Comparison of ENCODE assay signal across 14 cellular contexts in the genomic region with DNA sequence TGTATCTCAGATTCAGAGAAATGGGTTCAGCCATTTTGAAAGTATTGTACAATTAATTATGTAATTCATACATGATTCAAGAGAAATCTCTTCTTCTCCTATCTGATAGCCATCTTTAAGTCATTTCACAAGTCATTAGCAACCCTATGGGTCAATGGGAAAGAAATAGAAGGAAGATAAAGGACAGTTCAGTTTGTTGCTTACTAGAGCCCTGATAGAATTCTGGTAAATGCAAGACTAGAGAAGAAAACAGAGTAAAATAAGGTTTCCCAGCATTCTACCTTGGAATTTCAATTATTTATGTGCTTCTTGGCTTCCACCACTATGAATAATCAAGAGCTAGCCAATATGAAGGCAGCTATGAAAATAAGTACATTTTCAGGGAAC.
"Had no signal": no experiment of that assay in that cellular context is flagged by ENCODE, and none has a peak within 500 bp of the region (broad histone marks: within the 10 kb centered on the region; RNA-seq: fewer than 3 reads in every experiment).

No MANE protein-coding gene starts in this region.

- H3K27ac Mint-ChIP-seq: activated B cell treated with CpG ODN at 0.5 μM for 24 hours; activated CD4-positive, alpha-beta T cell treated with anti-CD3 and anti-CD28 coated beads, Interleukin-2, amount 10 ng/mL, durations not matched to agents 24 days and 14 days; activated naive CD4-positive, alpha-beta T cell treated with anti-CD3 and anti-CD28 coated beads for 36 hours; activated T-helper 17 cell treated with anti-CD3 and anti-CD28 coated beads, Interleukin-2, amount 50 U/mL, for 72 hours had no signal

- H3K4me1 ChIP-seq: body of pancreas, thyroid gland, uterus had no signal

- H3K4me1 Mint-ChIP-seq: activated B cell treated with CpG ODN at 0.5 μM for 24 hours; activated CD4-positive, alpha-beta T cell treated with anti-CD3 and anti-CD28 coated beads, Interleukin-2, amount 10 ng/mL, durations not matched to agents 24 days and 14 days; activated T-helper 17 cell treated with anti-CD3 and anti-CD28 coated beads, Interleukin-2, amount 50 U/mL, for 72 hours had no signal

- H3K4me3 Mint-ChIP-seq: activated B cell treated with CpG ODN at 0.5 μM for 24 hours; activated CD4-positive, alpha-beta T cell treated with anti-CD3 and anti-CD28 coated beads, Interleukin-2, amount 10 ng/mL, durations not matched to agents 24 days and 14 days; activated naive CD4-positive, alpha-beta T cell treated with anti-CD3 and anti-CD28 coated beads for 36 hours; activated T-helper 17 cell treated with anti-CD3 and anti-CD28 coated beads, Interleukin-2, amount 50 U/mL, for 72 hours had no signal

- H3K27me3 Mint-ChIP-seq: activated B cell treated with CpG ODN at 0.5 μM for 24 hours had no signal

- FAIRE-seq: endometrium, TTC549 had no signal

- DNase-seq: activated B cell treated with CpG ODN at 0.5 μM for 24 hours; activated CD4-positive, alpha-beta T cell treated with anti-CD3 and anti-CD28 coated beads, Interleukin-2, amount 10 ng/mL, durations not matched to agents 24 days and 14 days; activated naive CD4-positive, alpha-beta T cell treated with anti-CD3 and anti-CD28 coated beads for 36 hours; body of pancreas; retina; T-helper 2 cell; thyroid gland; uterus had no signal

- H3K27me3 ChIP-seq: body of pancreas, esophagus muscularis mucosa, foreskin keratinocyte, thyroid gland, uterus had no signal

- H3K9me3 ChIP-seq: body of pancreas, esophagus muscularis mucosa, thyroid gland, uterus had no signal

- H3K4me3 ChIP-seq: body of pancreas, esophagus muscularis mucosa, skin epidermis, thyroid gland, uterus had no signal

- H3K27ac ChIP-seq: body of pancreas, esophagus muscularis mucosa, foreskin keratinocyte, skin epidermis, thyroid gland, uterus had no signal

- H3K36me3 ChIP-seq: esophagus muscularis mucosa, thyroid gland, uterus had no signal

- H3K9me3 Mint-ChIP-seq: activated B cell treated with CpG ODN at 0.5 μM for 24 hours; activated CD4-positive, alpha-beta T cell treated with anti-CD3 and anti-CD28 coated beads, Interleukin-2, amount 10 ng/mL, durations not matched to agents 24 days and 14 days; activated naive CD4-positive, alpha-beta T cell treated with anti-CD3 and anti-CD28 coated beads for 36 hours; activated T-helper 17 cell treated with anti-CD3 and anti-CD28 coated beads, Interleukin-2, amount 50 U/mL, for 72 hours had no signal

- ATAC-seq: activated T-helper 17 cell treated with anti-CD3 and anti-CD28 coated beads, Interleukin-2, amount 50 U/mL, for 72 hours; body of pancreas; foreskin keratinocyte had no signal
